Comparison of ENCODE assay signal across 9 cellular contexts in genomic region chr6:30213654-30213998, GRCh38. TPM values are rescaled to one million over a fixed set of nuclear protein-coding genes. Genes with fewer than 3 reads are reported as not detected.
A peak's percentile ranks its signal among the peaks of the same experiment; 100 is the strongest.
DNase-seq lines count a peak whose midpoint lies in the region; ATAC-seq and TF ChIP-seq lines count a peak whose summit lies in the region.
"Had no signal": no experiment of that assay in that cellular context is flagged by ENCODE, and none has a peak within 500 bp of the region (broad histone marks: within the 10 kb centered on the region; RNA-seq: fewer than 3 reads in every experiment).

No MANE protein-coding gene starts in this region.

- peak overlapping the region; percentile 68 for H3K9ac ChIP-seq in SK-N-MC (ENCODE audit: insufficient read length)

- ATAC-seq in GM19397 (IDR thresholded peaks at IDR 0.05; ENCODE audit: unreplicated experiment) (peak; percentile 7), gastrocnemius medialis (no peak), HG03139 (IDR thresholded peaks at IDR 0.05; ENCODE audit: unreplicated experiment) (no peak)

- no peaks in the 10 kb centered on the region for H3K36me3 ChIP-seq in SK-N-MC (ENCODE audit: insufficient read depth, low read length)
- no peaks in the 10 kb centered on the region for H3K36me3 ChIP-seq in gastrocnemius medialis

- POLR2A ChIA-PET in GM10248 (lab: Yijun Ruan, JAX): no interaction called here

- DNase-seq in SK-N-MC (ENCODE audit: low read depth, low spot score) (no peak), fibroblast of mammary gland (ENCODE audit: low read depth) (no peak), gastrocnemius medialis (no peak), GM10248 (ENCODE audit: extremely low spot score) (no peak), NCI-H2196 (lab: John Stamatoyannopoulos, UW; ENCODE audit: unreplicated experiment) (no peak), HuH-7.5 (ENCODE audit: low spot score) (no peak)

- H3K4me1 ChIP-seq in gastrocnemius medialis: peaks cover 19 to 20% of the 10 kb centered on the region in 2 donors

- no peaks in the 10 kb centered on the region for H3K9me3 ChIP-seq in SK-N-MC (ENCODE audit: low read depth, low read length)
- H3K9me3 ChIP-seq in gastrocnemius medialis: no peaks in the 10 kb centered on the region

- CTCF ChIA-PET in GM10248 (lab: Yijun Ruan, JAX): interaction anchor here (0.9 to 1.0 kb wide), 2 partner anchors 10 to 43 kb away, joined by 3 read pairs; no protein-coding TSS in a partner anchor

- no peak for TF ChIP-seq POLR2A in gastrocnemius medialis (IDR thresholded peaks at IDR 0.05)

- intact Hi-C loops in gastrocnemius medialis (cut with DNase I; ENCODE audit: low total_unique reads): loop anchor here (2.0 kb wide), 4 partner anchors 45 to 153 kb away; partner anchors contain the start of genes POLR1H and TRIM39

- H3K4me3 ChIP-seq in SK-N-MC: peak overlapping the region; percentile 83
- peak overlapping the region; percentile 94 for H3K4me3 ChIP-seq in fibroblast of mammary gland (ENCODE audit: control insufficient read depth, low read depth, low read length)
- H3K4me3 ChIP-seq in gastrocnemius medialis: peak overlapping the region; percentile 62 to 100 (median 92)

- no peak for TF ChIP-seq CTCF in fibroblast of mammary gland (conservative IDR thresholded peaks at IDR 0.05; ENCODE audit: control insufficient read depth, insufficient read depth, low read depth, low read length)
- no peak for TF ChIP-seq CTCF in gastrocnemius medialis (IDR thresholded peaks at IDR 0.05 in 4 of 5, conservative IDR thresholded peaks at IDR 0.05 in 1 of 5)
- no peak for TF ChIP-seq CTCF in GM10248 (IDR thresholded peaks at IDR 0.05; ENCODE audit: control extremely low read depth, extremely low read depth, low read depth, missing control alignments)

- H3K27me3 ChIP-seq in gastrocnemius medialis: no peaks in the 10 kb centered on the region

- H3K27ac ChIP-seq in SK-N-MC (no peak overlapping the region), gastrocnemius medialis (peak overlapping the region; percentile 91 to 95 (median 92))

- in situ Hi-C loops in gastrocnemius medialis (cut with MboI; ENCODE audit: low sequenced_read_pairs in 4 of 4): loop anchor here in 1 of 4 donors (10.0 kb wide), 1 partner anchor 111 kb away; the partner anchor contains the start of gene TRIM39

RNA-seq across cellular contexts. Expression of gene TRIM26, which starts 0.4 kb away (rescaled TPM):
- 10 to 100 TPM; 22.8 to 30.9 (median 25.1) TPM for total RNA-seq in gastrocnemius medialis

RNA-seq across cellular contexts. Expression of gene TRIM15, which starts 50.3 kb away (rescaled TPM):
- total RNA-seq in gastrocnemius medialis: under 1 TPM in 1 of 4 donors, not detected in 3; 0.12 TPM
- total RNA-seq: renal cortical epithelial cell had no signal

RNA-seq across cellular contexts. Expression of gene TRIM10, which starts 52.6 kb away (rescaled TPM):
- not detected for total RNA-seq in gastrocnemius medialis
- total RNA-seq: renal cortical epithelial cell had no signal
